Comparison of ENCODE assay signal across 13 cellular contexts in genomic region chr2:155412599-155412998, GRCh38.
DNase-seq lines count a peak whose midpoint lies in the region; ATAC-seq and TF ChIP-seq lines count a peak whose summit lies in the region.
"Had no signal": no experiment of that assay in that cellular context is flagged by ENCODE, and none has a peak within 500 bp of the region (broad histone marks: within the 10 kb centered on the region; RNA-seq: fewer than 3 reads in every experiment).

No MANE protein-coding gene starts in this region.

- POLR2A ChIA-PET in OCI-LY7 (lab: Charles Lee) = interaction anchor here (0.7 to 0.8 kb wide), 3 partner anchors 12 to 33 kb away, joined by 3 to 4 read pairs (median 3); no protein-coding TSS in a partner anchor

- H3K4me1 ChIP-seq in OCI-LY7 (ENCODE audit: insufficient read depth, low read length, poor library complexity, severe bottlenecking) (peaks cover 9% of the 10 kb centered on the region), foreskin keratinocyte (no peaks in the 10 kb centered on the region)

- peak overlapping the region; percentile 66 for H2AFZ ChIP-seq in OCI-LY7 (ENCODE audit: low read length)

- no peaks in the 10 kb centered on the region for H3K36me3 ChIP-seq in OCI-LY7 (ENCODE audit: insufficient read depth, low read length)

- CTCF ChIA-PET in OCI-LY7 (lab: Charles Lee; ENCODE audit: unreplicated experiment) = no interaction called here

- H3K9me3 ChIP-seq in OCI-LY7 (ENCODE audit: low read length) = peaks cover 9% of the 10 kb centered on the region; the same call in 1 of the 2 replicates

- no peaks in the 10 kb centered on the region for H3K27me3 ChIP-seq in foreskin keratinocyte

- no TSS peak for BruUV-seq in OCI-LY7 (replicated peaks; lab: Mats Ljungman, UMichigan)

- TF ChIP-seq CTCF in OCI-LY7 (conservative IDR thresholded peaks at IDR 0.05; ENCODE audit: low read length) (no peak), foreskin keratinocyte (conservative IDR thresholded peaks at IDR 0.05) (no peak)

- H3K4me2 ChIP-seq in OCI-LY7 (ENCODE audit: low read length) = peak overlapping the region; percentile 56

- ATAC-seq in GM18870 (IDR thresholded peaks at IDR 0.05; ENCODE audit: unreplicated experiment) (peak; percentile 98), GM21723 (IDR thresholded peaks at IDR 0.05; ENCODE audit: unreplicated experiment) (peak; percentile 94), HG03159 (IDR thresholded peaks at IDR 0.05; ENCODE audit: unreplicated experiment) (peak; percentile 98), foreskin keratinocyte (no peak)
- ATAC-seq: activated CD8-positive, alpha-beta T cell treated with anti-CD3 and anti-CD28 coated beads for 36 hours had no signal

- no peaks in the 10 kb centered on the region for H3K9me2 ChIP-seq in OCI-LY7 (ENCODE audit: insufficient read depth, low read length)

- H4K20me1 ChIP-seq in OCI-LY7 (ENCODE audit: insufficient read depth, low read length) = no peaks in the 10 kb centered on the region

- H3K79me2 ChIP-seq in OCI-LY7 (ENCODE audit: insufficient read depth, low read depth, low read length) = no peaks in the 10 kb centered on the region

- DNase-seq in OCI-LY7 (ENCODE audit: low spot score) (peak; percentile 78), foreskin keratinocyte (no peak), NCI-H226 (no peak), NCI-H1694 treated with DMSO at 0.1 percent for 48 hours (lab: John Stamatoyannopoulos, UW) (no peak), NCI-H2171 (lab: John Stamatoyannopoulos, UW) (no peak)
- DNase-seq: activated CD8-positive, alpha-beta T cell treated with anti-CD3 and anti-CD28 coated beads for 36 hours; amniotic stem cell; effector CD4-positive, alpha-beta T cell; hippocampal formation; NCI-H446 treated with DMSO at 0.1 percent for 48 hours had no signal

- intact Hi-C loops in OCI-LY7 (cut with micrococcal nuclease; ENCODE audit: unreplicated experiment) = no loop called here

- no peak overlapping the region for H3K4me3 ChIP-seq in OCI-LY7 (ENCODE audit: low read depth, low read length, poor library complexity, severe bottlenecking)

- peak overlapping the region; percentile 40 for H3K27ac ChIP-seq in OCI-LY7 (ENCODE audit: low read depth, low read length, poor library complexity, severe bottlenecking)
- no peak overlapping the region for H3K27ac ChIP-seq in foreskin keratinocyte
